ENCODE assay signal across 12 cellular contexts in the genomic region with DNA sequence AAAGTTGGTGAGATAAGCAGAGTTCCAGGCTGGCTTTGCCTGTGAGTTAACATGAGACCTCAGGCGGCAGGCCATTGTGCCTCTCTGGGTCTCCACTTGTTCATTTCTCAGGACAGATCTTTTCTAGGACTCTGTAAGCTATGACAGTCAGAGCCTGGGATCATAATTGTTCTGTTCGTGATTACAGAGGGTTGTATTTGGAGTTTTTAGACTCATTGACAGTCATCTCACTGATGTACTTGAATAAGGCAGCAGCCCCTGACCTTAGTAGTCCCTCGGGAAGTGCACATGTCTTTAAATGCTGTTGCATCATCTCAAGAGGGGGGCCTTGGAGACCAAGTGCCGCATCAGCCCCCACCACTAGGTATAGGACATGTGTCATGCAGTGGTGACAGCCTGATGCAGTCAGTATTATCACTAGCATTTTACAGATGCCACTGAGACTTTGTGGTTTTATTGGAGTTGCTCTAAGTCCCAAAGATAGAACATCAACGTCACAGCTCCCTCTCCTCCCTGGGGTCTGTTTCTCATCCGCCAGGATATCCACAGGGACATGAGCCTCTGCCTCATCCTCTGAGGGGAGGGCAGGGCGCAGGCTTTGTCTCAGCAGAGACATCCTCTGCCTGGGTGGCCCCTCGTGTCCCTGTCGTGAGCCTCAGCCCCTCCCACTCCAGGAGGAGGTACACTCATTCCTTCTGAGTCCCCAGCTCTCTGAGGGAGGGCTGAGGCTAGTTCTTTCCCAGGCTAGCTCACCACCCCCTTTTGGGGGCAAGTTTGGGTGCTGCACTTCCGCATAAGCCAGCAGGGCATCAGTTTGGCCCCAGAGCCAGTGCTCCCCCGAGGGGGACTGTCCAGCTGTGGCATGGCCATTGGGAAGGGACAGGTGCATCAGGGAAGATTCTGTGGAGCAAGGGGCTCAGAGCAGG. TPM values are rescaled to one million over a fixed set of nuclear protein-coding genes. Genes with fewer than 3 reads are reported as not detected.
DNase-seq lines count a peak whose midpoint lies in the region; ATAC-seq and TF ChIP-seq lines count a peak whose summit lies in the region.
"Had no signal": no experiment of that assay in that cellular context is flagged by ENCODE, and none has a peak within 500 bp of the region (broad histone marks: within the 10 kb centered on the region; RNA-seq: fewer than 3 reads in every experiment).

No MANE protein-coding gene starts in this region.

- peak overlapping the region; percentile 66 for H3K18ac ChIP-seq in IMR-90 (ENCODE audit: low read depth, low read length)

- POLR2A ChIA-PET in AG04449 (lab: Yijun Ruan, JAX): interaction anchor here (1.0 to 1.3 kb wide), 3 partner anchors 9 to 13 kb away, joined by 3 to 6 read pairs (median 4); no protein-coding TSS in a partner anchor
- POLR2A ChIA-PET in IMR-90 (lab: Charles Lee; ENCODE audit: unreplicated experiment): no interaction called here

- peaks cover 3% of the 10 kb centered on the region for H3K27me3 Mint-ChIP-seq in nephron (ENCODE audit: low read depth)

- in situ Hi-C loops in IMR-90 (cut with MboI; ENCODE audit: low sequenced_read_pairs): no loop called here

- peak overlapping the region; percentile 72 for H2BK5ac ChIP-seq in IMR-90 (ENCODE audit: low read depth, low read length, poor library complexity, severe bottlenecking)

- peak overlapping the region; percentile 70 for H2BK120ac ChIP-seq in IMR-90 (ENCODE audit: low read depth, low read length)

- peak overlapping the region; percentile 63 for H4K91ac ChIP-seq in IMR-90 (ENCODE audit: insufficient read depth, low read depth, low read length)

- no peak for TF ChIP-seq POLR2A in IMR-90 (IDR thresholded peaks at IDR 0.05; ENCODE audit: low read depth, low read length)

- H3K36me3 Mint-ChIP-seq in nephron (ENCODE audit: low read depth): peaks cover 8% of the 10 kb centered on the region
- H3K36me3 Mint-ChIP-seq: activated naive CD4-positive, alpha-beta T cell treated with anti-CD3 and anti-CD28 coated beads, Interleukin-2, amount 10 ng/mL, durations not matched to agents 7 days and 5 days had no signal

- peak overlapping the region in 2 of 3 experiments; percentile 2 to 41 for H3K27ac Mint-ChIP-seq in nephron
- H3K27ac Mint-ChIP-seq: activated naive CD4-positive, alpha-beta T cell treated with anti-CD3 and anti-CD28 coated beads, Interleukin-2, amount 10 ng/mL, durations not matched to agents 7 days and 5 days had no signal

- no peak for TF ChIP-seq CTCF in AG04449 (IDR thresholded peaks at IDR 0.05; ENCODE audit: insufficient read depth, low read length, missing control alignments)
- no peak for TF ChIP-seq CTCF in IMR-90 (conservative IDR thresholded peaks at IDR 0.05; ENCODE audit: low read depth, low read length)
- TF ChIP-seq CTCF in nephron (IDR thresholded peaks at IDR 0.05; ENCODE audit: unreplicated experiment in 3 of 3): no peak

- WGBS in IMR-90 (ENCODE audit: extremely low coverage in 2 of 2, insufficient read length in 1 of 2), 2 experiments: 20% methylated on average over 1 of the region's 11 CpGs; no CpG with 5 or more reads in 1 of the 2 experiments

- H3K9me3 ChIP-seq in IMR-90 (ENCODE audit: control insufficient read depth, insufficient read depth, low read length): no peaks in the 10 kb centered on the region
- H3K9me3 ChIP-seq: tibial artery had no signal

- no peak overlapping the region; the same call in 1 of the 2 replicates for H3K4me3 ChIP-seq in AG04449 (ENCODE audit: low read depth, low read length)
- no peak overlapping the region for H3K4me3 ChIP-seq in IMR-90 (ENCODE audit: insufficient read depth, low read depth, low read length)
- H3K4me3 ChIP-seq: tibial artery had no signal

- H3K36me3 ChIP-seq in IMR-90 (ENCODE audit: control insufficient read depth, insufficient read depth, low read length): no peaks in the 10 kb centered on the region
- H3K36me3 ChIP-seq: tibial artery had no signal

- peak; percentile 80 for DNase-seq in AG04449 (ENCODE audit: low read depth, low spot score)
- peak; percentile 58 for DNase-seq in IMR-90
- peak; percentile 55 for DNase-seq in ecto neural progenitor cell (ENCODE audit: low spot score)
- no peak for DNase-seq in NOMO-1 (lab: John Stamatoyannopoulos, UW; ENCODE audit: unreplicated experiment in 2 of 2)
- no peak for DNase-seq in COR-L47 (lab: John Stamatoyannopoulos, UW)
- DNase-seq: activated CD4-positive, alpha-beta T cell treated with anti-CD3 and anti-CD28 coated beads for 48 hours; activated naive CD4-positive, alpha-beta T cell treated with anti-CD3 and anti-CD28 coated beads, Interleukin-2, amount 10 ng/mL, durations not matched to agents 7 days and 5 days; NCI-H1092 treated with DMSO at 0.1 percent for 48 hours had no signal

- H3K4ac ChIP-seq in IMR-90 (ENCODE audit: low read depth, low read length): peak overlapping the region; percentile 69

- peak overlapping the region; percentile 3; the same call in 1 of the 2 replicates for H3K27ac ChIP-seq in IMR-90 (ENCODE audit: insufficient read depth, low read length)
- H3K27ac ChIP-seq: tibial artery had no signal

- peaks cover 49% of the 10 kb centered on the region for H3K4me1 Mint-ChIP-seq in nephron
- H3K4me1 Mint-ChIP-seq: activated naive CD4-positive, alpha-beta T cell treated with anti-CD3 and anti-CD28 coated beads, Interleukin-2, amount 10 ng/mL, durations not matched to agents 7 days and 5 days had no signal

- H3K9me3 Mint-ChIP-seq in nephron: no peaks in the 10 kb centered on the region
- H3K9me3 Mint-ChIP-seq: activated naive CD4-positive, alpha-beta T cell treated with anti-CD3 and anti-CD28 coated beads, Interleukin-2, amount 10 ng/mL, durations not matched to agents 7 days and 5 days had no signal

- BruUV-seq in IMR-90 (replicated peaks; lab: Mats Ljungman, UMichigan): no TSS peak

- H3K79me1 ChIP-seq in IMR-90 (ENCODE audit: low read depth in 1 of 2, low read length in 2 of 2): peaks cover 3 to 86% of the 10 kb centered on the region in 2 experiments; a peak in 2 of 4 replicates

- H3K4me1 ChIP-seq in IMR-90 (ENCODE audit: control insufficient read depth, insufficient read depth, low read length): peaks cover 36% of the 10 kb centered on the region

- no peak overlapping the region; the same call in 1 of the 2 replicates for H3K9ac ChIP-seq in IMR-90 (ENCODE audit: low read depth, low read length)

- peak overlapping the region; percentile 50 for H2BK20ac ChIP-seq in IMR-90 (ENCODE audit: low read depth, low read length)

- H2AFZ ChIP-seq in IMR-90 (replicated peaks; ENCODE audit: low read length, poor library complexity): peak overlapping the region; percentile 49

- CTCF ChIA-PET in AG04449 (lab: Yijun Ruan, JAX) (interaction anchor here (1.0 to 2.6 kb wide), 2 partner anchors 12 to 321 kb away, joined by 3 to 10 read pairs; no protein-coding TSS in a partner anchor), IMR-90 (lab: Yijun Ruan, JAX) (interaction anchor here (0.7 to 1.0 kb wide), 2 partner anchors 209 to 330 kb away, joined by 3 read pairs; no protein-coding TSS in a partner anchor)

- H3K4me3 Mint-ChIP-seq in nephron: no peak overlapping the region
- H3K4me3 Mint-ChIP-seq: activated naive CD4-positive, alpha-beta T cell treated with anti-CD3 and anti-CD28 coated beads, Interleukin-2, amount 10 ng/mL, durations not matched to agents 7 days and 5 days had no signal

- H2BK15ac ChIP-seq in IMR-90 (ENCODE audit: low read depth, low read length): 0 out of 3 replicates have a peak overlapping the region, but pooled peaks have one; percentile 5

- peak overlapping the region; percentile 1 for H2AK9ac ChIP-seq in IMR-90 (replicated peaks; ENCODE audit: low read depth, low read length, poor library complexity)

- H3K14ac ChIP-seq in IMR-90 (replicated peaks; ENCODE audit: low read depth, low read length): peak overlapping the region; percentile 50

- H2AK5ac ChIP-seq in IMR-90 (ENCODE audit: low read depth, low read length): peak overlapping the region; percentile 54

- peak overlapping the region in 1 of 2 experiments; percentile 60; a peak in 2 of 4 replicates for H4K8ac ChIP-seq in IMR-90 (ENCODE audit: low read depth in 2 of 2, low read length in 2 of 2)

- H4K5ac ChIP-seq in IMR-90 (ENCODE audit: low read depth, low read length): no peak overlapping the region

- peak; percentile 1; the same call in 1 of the 2 replicates for TF ChIP-seq RAD21 in IMR-90 (IDR thresholded peaks at IDR 0.05; ENCODE audit: low read length)

- peaks cover 78% of the 10 kb centered on the region for H4K20me1 ChIP-seq in IMR-90 (ENCODE audit: insufficient read depth, low read length)

- H3K4me2 ChIP-seq in IMR-90 (ENCODE audit: low read depth, low read length): peak overlapping the region; percentile 16; the same call in 1 of the 2 replicates

- H3K23ac ChIP-seq in IMR-90 (ENCODE audit: low read depth, low read length): peak overlapping the region; percentile 22

- H3K27me3 ChIP-seq in IMR-90 (ENCODE audit: control insufficient read depth, insufficient read depth, low read length): no peaks in the 10 kb centered on the region
- H3K27me3 ChIP-seq: tibial artery had no signal

- H3K9me1 ChIP-seq in IMR-90 (ENCODE audit: insufficient read depth, low read length): peaks cover 43% of the 10 kb centered on the region

- H3K56ac ChIP-seq in IMR-90 (ENCODE audit: extremely low read depth, insufficient read depth, low read length): no peak overlapping the region

- dilution Hi-C loops in IMR-90 (cut with HindIII; ENCODE audit: low sequenced_read_pairs, unreplicated experiment): no loop called here

- intact Hi-C loops in IMR-90 (cut with micrococcal nuclease): no loop called here

- ATAC-seq in IMR-90 (ENCODE audit: low read depth) (peak; percentile 28), HG02588 (IDR thresholded peaks at IDR 0.05; ENCODE audit: unreplicated experiment) (no peak), HG02970 (IDR thresholded peaks at IDR 0.05; ENCODE audit: low FRiP score, unreplicated experiment) (no peak)

TF ChIP-seq in IMR-90, 13 proteins besides CTCF, POLR2A, EP300 and RAD21 (continues in another document):
- TF ChIP-seq FOS (IDR thresholded peaks at IDR 0.05; ENCODE audit: low read depth, low read length): peak; percentile 13; the same call in 1 of the 2 replicates
- TF ChIP-seq, protein P1, sequence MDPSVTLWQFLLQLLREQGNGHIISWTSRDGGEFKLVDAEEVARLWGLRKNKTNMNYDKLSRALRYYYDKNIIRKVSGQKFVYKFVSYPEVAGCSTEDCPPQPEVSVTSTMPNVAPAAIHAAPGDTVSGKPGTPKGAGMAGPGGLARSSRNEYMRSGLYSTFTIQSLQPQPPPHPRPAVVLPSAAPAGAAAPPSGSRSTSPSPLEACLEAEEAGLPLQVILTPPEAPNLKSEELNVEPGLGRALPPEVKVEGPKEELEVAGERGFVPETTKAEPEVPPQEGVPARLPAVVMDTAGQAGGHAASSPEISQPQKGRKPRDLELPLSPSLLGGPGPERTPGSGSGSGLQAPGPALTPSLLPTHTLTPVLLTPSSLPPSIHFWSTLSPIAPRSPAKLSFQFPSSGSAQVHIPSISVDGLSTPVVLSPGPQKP (IDR thresholded peaks at IDR 0.05; ENCODE audit: borderline replicate concordance, low read depth, low read length): no peak
- TF ChIP-seq CEBPB (IDR thresholded peaks at IDR 0.05; ENCODE audit: low read depth, low read length): peak; percentile 91

RNA-seq across cellular contexts. Expression of gene GLI2, which starts 14.1 kb away (rescaled TPM):
- 3.8 and 4.7 TPM in 2 replicates for total RNA-seq in IMR-90 (2012; rRNA removed)
- polyA plus RNA-seq in IMR-90 (2012; rRNA removed): 26.0 and 31.5 TPM in 2 replicates
- 7.6 and 16.7 TPM in 2 replicates for polyA plus RNA-seq in IMR-90 (2012; cell fraction: cytosol; rRNA removed)
- polyA plus RNA-seq in IMR-90 (2012; cell fraction: nucleus; rRNA removed; ENCODE audit: low replicate concordance): 57.0 and 124 TPM in 2 replicates

Comparison
In these comparisons a context has a peak if more than half of its experiments do, and no peak if none do; other contexts are left out.
1. DNase-seq: peak in AG04449 (single experiment), IMR-90 (single experiment) and ecto neural progenitor cell (single experiment); none in NOMO-1 (0 of 2) and COR-L47 (single experiment).